2 cellular contexts compared by ENCODE assay signal in genomic region chr2:223459328-223459939, GRCh38.
TF ChIP-seq lines count a peak whose summit lies in the region.

No MANE protein-coding gene starts in this region.

TF ChIP-seq in liver, 16 proteins besides CTCF, POLR2A, EP300 and RAD21 (continued from another document):
- TF ChIP-seq REST (IDR thresholded peaks at IDR 0.05), result no peak
- TF ChIP-seq RXRA (IDR thresholded peaks at IDR 0.05), result no peak
- no peak for TF ChIP-seq YY1 (IDR thresholded peaks at IDR 0.05)
- no peak for TF ChIP-seq FOXA2 (IDR thresholded peaks at IDR 0.05)
- TF ChIP-seq HNF4G (IDR thresholded peaks at IDR 0.05), result no peak
- TF ChIP-seq ATF3 (IDR thresholded peaks at IDR 0.05), result no peak
- no peak for TF ChIP-seq GABPA (IDR thresholded peaks at IDR 0.05 in 1 of 2, conservative IDR thresholded peaks at IDR 0.05 in 1 of 2)
- no peak for TF ChIP-seq TAF1 (conservative IDR thresholded peaks at IDR 0.05)
- no peak for TF ChIP-seq HNF4A (conservative IDR thresholded peaks at IDR 0.05)
- TF ChIP-seq SP1 (IDR thresholded peaks at IDR 0.05), result no peak
- TF ChIP-seq JUND (IDR thresholded peaks at IDR 0.05), result no peak

TF ChIP-seq in HepG2, 621 proteins besides CTCF, POLR2A, EP300 and RAD21 (continued from another document):
- no peak for TF ChIP-seq ATRX (CRISPR knock-in tag; IDR thresholded peaks at IDR 0.05; ENCODE audit: borderline replicate concordance)
